Comparison of ENCODE assay signal across 10 cellular contexts in the genomic region with DNA sequence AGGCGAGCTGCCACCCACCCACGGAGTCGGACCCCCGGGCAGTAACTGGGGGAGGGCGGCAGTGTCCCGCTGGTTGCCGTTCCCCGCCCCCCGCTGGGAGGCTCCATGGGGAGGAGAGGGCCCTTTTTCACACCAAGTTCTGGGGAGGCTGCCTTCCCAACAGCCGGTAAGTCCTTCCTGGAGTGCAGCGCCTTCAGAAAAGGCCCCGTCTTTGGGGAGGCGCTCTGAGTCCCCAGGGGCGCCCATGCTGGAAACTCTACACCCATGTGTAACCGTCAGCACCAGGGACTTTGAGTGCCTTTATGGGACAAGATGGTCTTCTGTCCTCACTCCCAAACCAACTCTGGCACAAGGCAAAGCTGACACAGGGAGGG. TPM values are rescaled to one million over a fixed set of nuclear protein-coding genes. Genes with fewer than 3 reads are reported as not detected.
DNase-seq lines count a peak whose midpoint lies in the region; ATAC-seq and TF ChIP-seq lines count a peak whose summit lies in the region.
"Had no signal": no experiment of that assay in that cellular context is flagged by ENCODE, and none has a peak within 500 bp of the region (broad histone marks: within the 10 kb centered on the region; RNA-seq: fewer than 3 reads in every experiment).

No MANE protein-coding gene starts in this region.

- H3K4me2 ChIP-seq in parathyroid adenoma (ENCODE audit: low read length): peak overlapping the region; percentile 34

- WGBS in esophagus squamous epithelium, 2 donors: no CpG with 5 or more reads among the region's 15 CpGs

- no peaks in the 10 kb centered on the region for H3K9me3 Mint-ChIP-seq in CD4-positive, alpha-beta T cell

- intact Hi-C loops in CD4-positive, alpha-beta T cell (cut with DNase I, micrococcal nuclease): no loop called here
- intact Hi-C loops in esophagus squamous epithelium (cut with DNase I): no loop called here

- CTCF ChIA-PET in CD4-positive, alpha-beta T cell (lab: Charles Lee): no interaction called here

- no peak overlapping the region for H3K27ac ChIP-seq in CD4-positive, alpha-beta T cell (ENCODE audit: low read depth, low read length)
- H3K27ac ChIP-seq in esophagus squamous epithelium: peak overlapping the region; percentile 56 to 82 (median 72)
- H3K27ac ChIP-seq in parathyroid adenoma: peak overlapping the region; percentile 46

- H3K4me1 Mint-ChIP-seq in CD4-positive, alpha-beta T cell (ENCODE audit: low read depth): peaks cover 11% of the 10 kb centered on the region

- no peaks in the 10 kb centered on the region for H3K9me3 ChIP-seq in CD4-positive, alpha-beta T cell (ENCODE audit: control insufficient read depth, low read length)
- no peaks in the 10 kb centered on the region for H3K9me3 ChIP-seq in esophagus squamous epithelium
- no peaks in the 10 kb centered on the region for H3K9me3 ChIP-seq in parathyroid adenoma (ENCODE audit: control insufficient read depth, low read length)

- H3K9ac ChIP-seq in parathyroid adenoma: no peak overlapping the region

- H3K27me3 Mint-ChIP-seq in CD4-positive, alpha-beta T cell: peaks cover 53% of the 10 kb centered on the region

- H3K4me1 ChIP-seq in esophagus squamous epithelium (peaks cover 25 to 80% (median 42%) of the 10 kb centered on the region in 3 donors), parathyroid adenoma (no peaks in the 10 kb centered on the region)

- peak overlapping the region; percentile 42 for H3K4me3 Mint-ChIP-seq in CD4-positive, alpha-beta T cell

- POLR2A ChIA-PET in CD4-positive, alpha-beta T cell (lab: Charles Lee): interaction anchor here (1.6 kb wide), 1 partner anchor 12 kb away, joined by 5 read pairs; a partner anchor contains a TSS

- H3K79me2 ChIP-seq in parathyroid adenoma: no peaks in the 10 kb centered on the region

- H3K36me3 ChIP-seq in esophagus squamous epithelium (no peaks in the 10 kb centered on the region), parathyroid adenoma (ENCODE audit: control insufficient read depth, insufficient read depth, low read length) (no peaks in the 10 kb centered on the region)

- DNase-seq in CD4-positive, alpha-beta T cell: no peak
- DNase-seq in NCI-H2171 treated with DMSO at 0.1 percent for 48 hours (lab: John Stamatoyannopoulos, UW) (peak; percentile 72), esophagus squamous epithelium (lab: John Stamatoyannopoulos, UW) (no peak), cerebellum (ENCODE audit: low spot score) (no peak), NCI-H2081 treated with DMSO at 0.1 percent for 48 hours (lab: John Stamatoyannopoulos, UW) (no peak), NCI-H2081 (lab: John Stamatoyannopoulos, UW) (no peak)
- DNase-seq: HCEC 1CT, NCI-H187 had no signal

- no peak for TF ChIP-seq POLR2A in esophagus squamous epithelium (IDR thresholded peaks at IDR 0.05)

- no peak overlapping the region for H3K27ac Mint-ChIP-seq in CD4-positive, alpha-beta T cell

- H2AFZ ChIP-seq in parathyroid adenoma: no peak overlapping the region

- no peaks in the 10 kb centered on the region for H3K36me3 Mint-ChIP-seq in CD4-positive, alpha-beta T cell (ENCODE audit: low read depth)

- no peak for TF ChIP-seq CTCF in CD4-positive, alpha-beta T cell (IDR thresholded peaks at IDR 0.05)
- no peak for TF ChIP-seq CTCF in esophagus squamous epithelium (IDR thresholded peaks at IDR 0.05)
- no peak for TF ChIP-seq CTCF in parathyroid adenoma (IDR thresholded peaks at IDR 0.05)

- ATAC-seq in CD4-positive, alpha-beta T cell (ENCODE audit: poor library complexity): no peak
- ATAC-seq in GM18873 (IDR thresholded peaks at IDR 0.05; ENCODE audit: low FRiP score, unreplicated experiment): no peak

- H3K27me3 ChIP-seq in CD4-positive, alpha-beta T cell (ENCODE audit: control insufficient read depth, insufficient read depth, low read length): peaks cover 48% of the 10 kb centered on the region
- H3K27me3 ChIP-seq in esophagus squamous epithelium (peaks cover 7 to 97% (median 15%) of the 10 kb centered on the region in 4 donors), parathyroid adenoma (ENCODE audit: control insufficient read depth, insufficient read depth, low read length) (no peaks in the 10 kb centered on the region)

- H3K4me3 ChIP-seq in esophagus squamous epithelium: peak overlapping the region in 3 of 4 donors; percentile 39 to 63 (median 44)
- H3K4me3 ChIP-seq in parathyroid adenoma (ENCODE audit: low read depth, low read length): no peak overlapping the region

RNA-seq across cellular contexts. Expression of a gene that starts 0.4 kb away (rescaled TPM):
- total RNA-seq in CD4-positive, alpha-beta T cell: not detected
- total RNA-seq in esophagus squamous epithelium (1 to 10 TPM; 1.3 to 4.5 (median 3.9) TPM), cerebellum (1.6 TPM)

RNA-seq across cellular contexts. Expression of a gene that starts 13.1 kb away (rescaled TPM):
- 10 to 100 TPM; 28.4 to 29.9 TPM for total RNA-seq in CD4-positive, alpha-beta T cell
- total RNA-seq in esophagus squamous epithelium: 10 to 100 TPM in 2 of 4 donors, 1 to 10 TPM in 2; 1.8 to 25.2 (median 8.9) TPM
- total RNA-seq in cerebellum: 26.5 TPM

RNA-seq across cellular contexts. Expression of a gene that starts 13.9 kb away (rescaled TPM):
- 1 to 10 TPM; 6.1 to 6.4 TPM for total RNA-seq in CD4-positive, alpha-beta T cell
- total RNA-seq in esophagus squamous epithelium (under 1 TPM in 3 of 4 donors, not detected in 1; 0.26 to 0.57 (median 0.57) TPM), cerebellum (3.8 TPM)

RNA-seq across cellular contexts. Expression of a gene that starts 29.4 kb away (rescaled TPM):
- 10 to 100 TPM in 1 of 2 experiments, 1 to 10 TPM in 1; 9.7 to 14.8 TPM for total RNA-seq in CD4-positive, alpha-beta T cell
- total RNA-seq in esophagus squamous epithelium (10 to 100 TPM in 3 of 4 donors, 1 to 10 TPM in 1; 7.4 to 14.4 (median 11.0) TPM), cerebellum (8.4 TPM)

RNA-seq across cellular contexts. Expression of a gene that starts 30.0 kb away (rescaled TPM):
- total RNA-seq in CD4-positive, alpha-beta T cell: 1 to 10 TPM; 1.0 to 1.2 TPM
- total RNA-seq in esophagus squamous epithelium (under 1 TPM in 3 of 4 donors, not detected in 1; 0.34 to 0.91 (median 0.76) TPM), cerebellum (9.5 TPM)
